24 cellular contexts compared by ENCODE assay signal in the genomic region with DNA sequence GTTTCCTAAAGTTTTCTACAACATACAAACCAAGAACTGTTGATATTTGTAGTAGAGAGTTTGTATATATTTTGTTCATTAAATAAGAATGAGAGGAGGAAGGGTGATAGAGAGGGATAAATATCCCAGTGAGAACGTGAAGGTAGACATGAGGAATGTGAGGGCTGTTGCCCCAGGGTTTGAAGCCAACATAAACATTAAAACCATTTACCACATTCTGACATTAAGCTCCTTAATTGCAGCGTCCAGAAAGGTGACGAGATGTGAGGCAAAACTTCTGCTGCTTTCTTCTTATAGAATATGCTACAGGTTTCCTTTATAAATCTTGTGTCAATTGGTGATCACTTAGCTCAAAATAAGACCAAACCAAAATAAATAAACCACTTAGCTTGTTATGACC.
A peak's percentile ranks its signal among the peaks of the same experiment; 100 is the strongest.
DNase-seq lines count a peak whose midpoint lies in the region; ATAC-seq, FAIRE-seq and TF ChIP-seq lines count a peak whose summit lies in the region.
"Had no signal": no experiment of that assay in that cellular context is flagged by ENCODE, and none has a peak within 500 bp of the region (broad histone marks: within the 10 kb centered on the region; RNA-seq: fewer than 3 reads in every experiment).

No MANE protein-coding gene starts in this region.

- no peaks in the 10 kb centered on the region for H3K27me3 ChIP-seq in mesendoderm (ENCODE audit: insufficient read depth, low read length, poor library complexity)
- H3K27me3 ChIP-seq: BLaER1 had no signal

- H3K27ac Mint-ChIP-seq in CD14-positive monocyte, result no peak overlapping the region
- H3K27ac Mint-ChIP-seq: B cell; CD4-positive, alpha-beta T cell; CD8-positive, alpha-beta memory T cell; H9 had no signal

- H2AK5ac ChIP-seq in mesendoderm (ENCODE audit: low read length), result no peak overlapping the region

- no peaks in the 10 kb centered on the region for H3K4me1 Mint-ChIP-seq in CD14-positive monocyte
- H3K4me1 Mint-ChIP-seq: B cell; CD8-positive, alpha-beta memory T cell; H9 had no signal

- no peak overlapping the region for H3K4me2 ChIP-seq in mesendoderm (ENCODE audit: low read length)
- H3K4me2 ChIP-seq: BLaER1 had no signal

- H3K79me2 ChIP-seq in mesendoderm (ENCODE audit: control insufficient read depth, insufficient read depth, low read length), result no peaks in the 10 kb centered on the region

- H4K8ac ChIP-seq in mesendoderm (ENCODE audit: low read depth, low read length), result no peak overlapping the region

- H3K36me3 ChIP-seq in mesendoderm (ENCODE audit: control insufficient read depth, insufficient read depth, low read length), result no peaks in the 10 kb centered on the region
- H3K36me3 ChIP-seq: BLaER1 had no signal

- no CpG with 5 or more reads among the region's 3 CpGs for WGBS in mesendoderm (ENCODE audit: extremely low coverage, insufficient coverage, low lambda C conversion rate)

- H3K4me3 ChIP-seq in mesendoderm (ENCODE audit: low read length), result no peak overlapping the region
- H3K4me3 ChIP-seq: BLaER1, GM23248 had no signal

- peaks cover 0 to 3% (median 0%) of the 10 kb centered on the region in 7 donors for H3K9me3 Mint-ChIP-seq in CD14-positive monocyte
- H3K9me3 Mint-ChIP-seq: H9 had no signal

- H3K18ac ChIP-seq in mesendoderm (ENCODE audit: low read length), result no peak overlapping the region

- peak; percentile 43 for FAIRE-seq in islet of Langerhans (lab: Jason Lieb, UNC)
- no peak for FAIRE-seq in GM19239 (lab: Jason Lieb, UNC)
- FAIRE-seq: A204.1, GM12891, GM18507 had no signal

- no peak overlapping the region for H3K27ac ChIP-seq in mesendoderm (ENCODE audit: low read depth, low read length)
- H3K27ac ChIP-seq: 22Rv1, BLaER1, C4-2B, GM23248 had no signal

- H3K4me1 ChIP-seq in mesendoderm (ENCODE audit: control insufficient read depth, low read depth, low read length), result no peaks in the 10 kb centered on the region
- H3K4me1 ChIP-seq: BLaER1 had no signal

- no peak overlapping the region for H3K4me3 Mint-ChIP-seq in CD14-positive monocyte
- H3K4me3 Mint-ChIP-seq: B cell; CD4-positive, alpha-beta T cell; CD8-positive, alpha-beta memory T cell; H9 had no signal

- intact Hi-C loops in CD14-positive monocyte (cut with micrococcal nuclease), result no loop called here

- no peak for TF ChIP-seq CTCF in CD14-positive monocyte (IDR thresholded peaks at IDR 0.05)

- ATAC-seq in HG03025 (IDR thresholded peaks at IDR 0.05; ENCODE audit: low FRiP score, unreplicated experiment), result no peak
- ATAC-seq: HCT116 had no signal

- H3K36me3 Mint-ChIP-seq in CD14-positive monocyte, result no peaks in the 10 kb centered on the region

- H3K9ac ChIP-seq in mesendoderm (ENCODE audit: low read length), result no peak overlapping the region
- H3K9ac ChIP-seq: BLaER1, GM23248 had no signal

- no peak overlapping the region for H2BK120ac ChIP-seq in mesendoderm (ENCODE audit: low read depth, low read length)

- no peak overlapping the region for H2BK15ac ChIP-seq in mesendoderm (replicated peaks; ENCODE audit: low read depth)

- no peak overlapping the region for H3K4ac ChIP-seq in mesendoderm (ENCODE audit: low read depth, low read length)

- DNase-seq in NCI-H82 (lab: John Stamatoyannopoulos, UW), result peak; percentile 14
- DNase-seq in NCI-H82 treated with DMSO at 0.1 percent for 48 hours (lab: John Stamatoyannopoulos, UW; ENCODE audit: unreplicated experiment), result no peak
- peak; percentile 11 for DNase-seq in mesendoderm
- DNase-seq in renal cortical epithelial cell (ENCODE audit: low read depth), result peak; percentile 57
- DNase-seq in GM19239 (ENCODE audit: insufficient read length, low spot score), result no peak
- DNase-seq in CD14-positive monocyte (ENCODE audit: low spot score), result no peak
- DNase-seq: Calu3; CD4-positive, alpha-beta T cell; CD8-positive, alpha-beta memory T cell; DMS53; DMS79 treated with DMSO at 0.1 percent for 48 hours; GF-D8; GM23248; H9 had no signal

- no peak overlapping the region for H2BK5ac ChIP-seq in mesendoderm (ENCODE audit: low read length)

- no peaks in the 10 kb centered on the region for H3K27me3 Mint-ChIP-seq in CD14-positive monocyte (ENCODE audit: low read depth in 3 of 3)
- H3K27me3 Mint-ChIP-seq: B cell; CD4-positive, alpha-beta T cell had no signal

- no peaks in the 10 kb centered on the region for H3K79me1 ChIP-seq in mesendoderm (ENCODE audit: low read length)

- no peak overlapping the region for H4K5ac ChIP-seq in mesendoderm (ENCODE audit: low read length)

- no peak overlapping the region for H3K23ac ChIP-seq in mesendoderm (ENCODE audit: low read length)

- H3K56ac ChIP-seq in mesendoderm (ENCODE audit: low read length), result no peak overlapping the region

Comparison
In these comparisons a context has a peak if more than half of its experiments do, and no peak if none do; other contexts are left out.
1. DNase-seq: peak in NCI-H82 (single experiment), mesendoderm (single experiment) and renal cortical epithelial cell (single experiment); none in NCI-H82 treated with DMSO at 0.1 percent for 48 hours (single experiment), GM19239 (single experiment) and CD14-positive monocyte (single experiment).